ENCODE assay signal across 3 cellular contexts in genomic region chr5:10548418-10549122, GRCh38.
TF ChIP-seq lines count a peak whose summit lies in the region.

No MANE protein-coding gene starts in this region.

TF ChIP-seq in IMR-90, 13 proteins besides CTCF, POLR2A, EP300 and RAD21:
- no peak for TF ChIP-seq CEBPB (IDR thresholded peaks at IDR 0.05; ENCODE audit: low read depth, low read length)
- no peak for TF ChIP-seq SMC3 (IDR thresholded peaks at IDR 0.05; ENCODE audit: low read depth, low read length)
- TF ChIP-seq USF2 (IDR thresholded peaks at IDR 0.05; ENCODE audit: low read depth, low read length) = no peak
- TF ChIP-seq BHLHE40 (IDR thresholded peaks at IDR 0.05; ENCODE audit: low read depth, low read length) = no peak
- TF ChIP-seq FOS (IDR thresholded peaks at IDR 0.05; ENCODE audit: low read depth, low read length) = no peak
- TF ChIP-seq ELK1 (IDR thresholded peaks at IDR 0.05; ENCODE audit: borderline replicate concordance, low read depth, low read length) = no peak
- TF ChIP-seq RCOR1 (IDR thresholded peaks at IDR 0.05; ENCODE audit: insufficient replicate concordance, low read length) = no peak
- no peak for TF ChIP-seq RFX5 (IDR thresholded peaks at IDR 0.05; ENCODE audit: low read depth, low read length)

TF ChIP-seq in H1, 55 proteins besides CTCF, POLR2A, EP300 and RAD21:
- TF ChIP-seq EZH2 (IDR thresholded peaks at IDR 0.05; ENCODE audit: low read depth, low read length, severe bottlenecking) = no peak
- peak; percentile 26; the same call in 1 of the 2 replicates for TF ChIP-seq MAX (IDR thresholded peaks at IDR 0.05)
- TF ChIP-seq NANOG (IDR thresholded peaks at IDR 0.05; ENCODE audit: insufficient read depth, low read depth, low read length, poor library complexity, severe bottlenecking) = no peak
- TF ChIP-seq JUN (IDR thresholded peaks at IDR 0.05; ENCODE audit: low read depth, low read length) = peak; percentile 69; the same call in 1 of the 2 replicates
- peak; percentile 6 for TF ChIP-seq TEAD4 (IDR thresholded peaks at IDR 0.05; ENCODE audit: low read depth, low read length)
- TF ChIP-seq CHD1 (IDR thresholded peaks at IDR 0.05; ENCODE audit: low read depth, low read length) = no peak
- no peak for TF ChIP-seq HDAC6 (IDR thresholded peaks at IDR 0.05; ENCODE audit: low read depth, low read length)
- 0 out of 2 replicates have a peak, but pooled peaks have one; percentile 36 for TF ChIP-seq ATF2 (IDR thresholded peaks at IDR 0.05; ENCODE audit: low read length)

TF ChIP-seq in SK-N-SH treated with all-trans-retinoic acid at 6 μM for 48 hours, 23 proteins besides CTCF, POLR2A, EP300 and RAD21:
- TF ChIP-seq ESRRG (CRISPR knock-in tag; IDR thresholded peaks at IDR 0.05) (no peak), ZC3H10 (CRISPR knock-in tag; IDR thresholded peaks at IDR 0.05) (no peak), TOX (CRISPR knock-in tag; IDR thresholded peaks at IDR 0.05; ENCODE audit: borderline replicate concordance) (no peak), ZFP30 (CRISPR knock-in tag; IDR thresholded peaks at IDR 0.05) (no peak), ZNF8 (CRISPR knock-in tag; IDR thresholded peaks at IDR 0.05) (no peak), PPARA (CRISPR knock-in tag; IDR thresholded peaks at IDR 0.05; ENCODE audit: borderline replicate concordance) (no peak), CSDC2 (CRISPR knock-in tag; IDR thresholded peaks at IDR 0.05) (no peak), CSRNP3 (CRISPR knock-in tag; IDR thresholded peaks at IDR 0.05) (no peak), OSR1 (CRISPR knock-in tag; IDR thresholded peaks at IDR 0.05) (no peak)
